Comparison of ENCODE assay signal across 19 cellular contexts in genomic region chr14:59252772-59253500, GRCh38.
DNase-seq lines count a peak whose midpoint lies in the region; ATAC-seq and TF ChIP-seq lines count a peak whose summit lies in the region.
"Had no signal": no experiment of that assay in that cellular context is flagged by ENCODE, and none has a peak within 500 bp of the region (broad histone marks: within the 10 kb centered on the region; RNA-seq: fewer than 3 reads in every experiment).

No MANE protein-coding gene starts in this region.

- H3K27ac ChIP-seq in GM23338 (ENCODE audit: low read depth) (0 out of 2 replicates have a peak overlapping the region, but pooled peaks have one; percentile 12), lower lobe of right lung (peak overlapping the region; percentile 86), testis (peak overlapping the region; percentile 88 to 92)
- H3K27ac ChIP-seq: parathyroid adenoma had no signal

- H3K27me3 ChIP-seq in GM23338 (ENCODE audit: insufficient read depth) (no peaks in the 10 kb centered on the region), lower lobe of right lung (ENCODE audit: low read depth) (no peaks in the 10 kb centered on the region), testis (no peaks in the 10 kb centered on the region)

- H3F3A ChIP-seq in GM23338 (replicated peaks; ENCODE audit: low read depth): no peaks in the 10 kb centered on the region

- H3K4me1 ChIP-seq in GM23338 (ENCODE audit: insufficient read depth) (peaks cover 18% of the 10 kb centered on the region), lower lobe of right lung (peaks cover 57% of the 10 kb centered on the region), testis (peaks cover 49% of the 10 kb centered on the region)

- no peak overlapping the region for H2AFZ ChIP-seq in GM23338
- H2AFZ ChIP-seq: parathyroid adenoma had no signal

- H3K36me3 Mint-ChIP-seq in GM23338 (ENCODE audit: low read depth): no peaks in the 10 kb centered on the region

- H3K4me3 ChIP-seq in GM23338: no peak overlapping the region
- no peak overlapping the region for H3K4me3 ChIP-seq in lower lobe of right lung
- H3K4me3 ChIP-seq in testis: no peak overlapping the region
- H3K4me3 ChIP-seq: mucosa of descending colon had no signal

- ATAC-seq in GM23338 (no peak), lower lobe of right lung (no peak), HG03135 (IDR thresholded peaks at IDR 0.05; ENCODE audit: unreplicated experiment) (no peak), HG03039 (IDR thresholded peaks at IDR 0.05; ENCODE audit: unreplicated experiment) (no peak)
- ATAC-seq: activated T-cell treated with anti-CD3 and anti-CD28 coated beads, Interleukin-2, amount 50 U/mL, for 4 hours; esophagus mucosa; mucosa of descending colon had no signal

- no peak overlapping the region for H3K4me3 Mint-ChIP-seq in GM23338
- H3K4me3 Mint-ChIP-seq: activated CD4-positive, alpha-beta T cell treated with anti-CD3 and anti-CD28 coated beads, Interleukin-2, amount 10 ng/mL, durations not matched to agents 24 days and 14 days; activated T-cell treated with anti-CD3 and anti-CD28 coated beads, Interleukin-2, amount 50 U/mL, for 4 hours; immature natural killer cell had no signal

- TF ChIP-seq CTCF in GM23338 (conservative IDR thresholded peaks at IDR 0.05; ENCODE audit: low read depth in 2 of 2) (no peak), lower lobe of right lung (IDR thresholded peaks at IDR 0.05) (no peak), testis (IDR thresholded peaks at IDR 0.05) (no peak)

- peaks cover 33% of the 10 kb centered on the region for H3K4me1 Mint-ChIP-seq in GM23338
- H3K4me1 Mint-ChIP-seq: activated CD4-positive, alpha-beta T cell treated with anti-CD3 and anti-CD28 coated beads, Interleukin-2, amount 10 ng/mL, durations not matched to agents 24 days and 14 days had no signal

- no peaks in the 10 kb centered on the region for H4K20me1 ChIP-seq in GM23338 (replicated peaks; ENCODE audit: insufficient read depth)

- intact Hi-C loops in lower lobe of right lung (cut with DNase I): no loop called here
- intact Hi-C loops in testis (cut with DNase I; ENCODE audit: low total_unique reads): loop anchor here (5.0 kb wide), 1 partner anchor 36 kb away; no protein-coding TSS in a partner anchor

- TF ChIP-seq POLR2A in testis (IDR thresholded peaks at IDR 0.05): no peak

- H3K9me3 ChIP-seq in lower lobe of right lung (no peaks in the 10 kb centered on the region), testis (no peaks in the 10 kb centered on the region)
- H3K9me3 ChIP-seq: mucosa of descending colon had no signal

- H3K9me2 ChIP-seq in GM23338 (ENCODE audit: insufficient read depth): no peaks in the 10 kb centered on the region; the same call in 1 of the 2 replicates

- H3K9me3 Mint-ChIP-seq in GM23338: no peaks in the 10 kb centered on the region
- H3K9me3 Mint-ChIP-seq: activated CD4-positive, alpha-beta T cell treated with anti-CD3 and anti-CD28 coated beads, Interleukin-2, amount 10 ng/mL, durations not matched to agents 24 days and 14 days; activated T-cell treated with anti-CD3 and anti-CD28 coated beads, Interleukin-2, amount 50 U/mL, for 4 hours; immature natural killer cell had no signal

- DNase-seq in GM23338 (ENCODE audit: low spot score): no peak
- peak; percentile 89 for DNase-seq in amniotic epithelial cell (ENCODE audit: low read depth)
- DNase-seq in lower lobe of right lung: no peak
- no peak for DNase-seq in testis
- DNase-seq in cerebellar nuclear complex (lab: John Stamatoyannopoulos, UW): no peak
- no peak for DNase-seq in stimulated activated CD4-positive, alpha-beta T cell treated with anti-CD3 and anti-CD28 coated beads, Interleukin-1b, Interleukin-23, amount 100 ng/mL, for 48 hours
- DNase-seq: activated CD4-positive, alpha-beta T cell treated with anti-CD3 and anti-CD28 coated beads, Interleukin-2, amount 10 ng/mL, durations not matched to agents 24 days and 14 days; activated T-cell treated with anti-CD3 and anti-CD28 coated beads, Interleukin-2, amount 50 U/mL, for 4 hours; cortex of kidney; GF-D8; H7; immature natural killer cell; Karpas-422; mucosa of descending colon; NCI-H524 treated with DMSO at 0.1 percent for 48 hours had no signal

- H3K36me3 ChIP-seq in GM23338 (ENCODE audit: insufficient read depth) (no peaks in the 10 kb centered on the region), lower lobe of right lung (no peaks in the 10 kb centered on the region), testis (ENCODE audit: low read depth, missing control alignments) (no peaks in the 10 kb centered on the region)

- H3K27me3 Mint-ChIP-seq in GM23338 (ENCODE audit: insufficient read depth, low read depth, poor library complexity): peaks cover 2% of the 10 kb centered on the region

- H3K4me2 ChIP-seq in GM23338: no peak overlapping the region

- no peak overlapping the region for H3K27ac Mint-ChIP-seq in GM23338
- H3K27ac Mint-ChIP-seq: activated CD4-positive, alpha-beta T cell treated with anti-CD3 and anti-CD28 coated beads, Interleukin-2, amount 10 ng/mL, durations not matched to agents 24 days and 14 days; immature natural killer cell had no signal

- peaks cover 28% of the 10 kb centered on the region for H3K79me2 ChIP-seq in GM23338 (replicated peaks; ENCODE audit: insufficient read depth)

- WGBS in testis, 2 donors: 54 to 56% methylated on average over 5 of the region's 5 CpGs

TF ChIP-seq in GM23338, 12 proteins besides CTCF, POLR2A, EP300 and RAD21 (continues in another document):
- no peak for TF ChIP-seq NANOG (IDR thresholded peaks at IDR 0.05; ENCODE audit: borderline replicate concordance)
- no peak for TF ChIP-seq POLR2AphosphoS5 (IDR thresholded peaks at IDR 0.05; ENCODE audit: low read depth)
- TF ChIP-seq ETS1 (IDR thresholded peaks at IDR 0.05): no peak
- TF ChIP-seq STAT1 (IDR thresholded peaks at IDR 0.05; ENCODE audit: unreplicated experiment): no peak
- no peak for TF ChIP-seq CREB1 (CRISPR knock-in tag; IDR thresholded peaks at IDR 0.05; ENCODE audit: low read depth)
- no peak for TF ChIP-seq REST (IDR thresholded peaks at IDR 0.05; ENCODE audit: unreplicated experiment)
- TF ChIP-seq ZNF331 (CRISPR knock-in tag; IDR thresholded peaks at IDR 0.05; ENCODE audit: low read depth): no peak
- no peak for TF ChIP-seq JUNB (IDR thresholded peaks at IDR 0.05; ENCODE audit: unreplicated experiment)

Comparison
In these comparisons a context has a peak if more than half of its experiments do, and no peak if none do; other contexts are left out.
1. H3K27ac ChIP-seq: peak in every context shown above with its lines; median percentile 90 in testis; 86 in lower lobe of right lung; 12 in GM23338.